In the genomic region with DNA sequence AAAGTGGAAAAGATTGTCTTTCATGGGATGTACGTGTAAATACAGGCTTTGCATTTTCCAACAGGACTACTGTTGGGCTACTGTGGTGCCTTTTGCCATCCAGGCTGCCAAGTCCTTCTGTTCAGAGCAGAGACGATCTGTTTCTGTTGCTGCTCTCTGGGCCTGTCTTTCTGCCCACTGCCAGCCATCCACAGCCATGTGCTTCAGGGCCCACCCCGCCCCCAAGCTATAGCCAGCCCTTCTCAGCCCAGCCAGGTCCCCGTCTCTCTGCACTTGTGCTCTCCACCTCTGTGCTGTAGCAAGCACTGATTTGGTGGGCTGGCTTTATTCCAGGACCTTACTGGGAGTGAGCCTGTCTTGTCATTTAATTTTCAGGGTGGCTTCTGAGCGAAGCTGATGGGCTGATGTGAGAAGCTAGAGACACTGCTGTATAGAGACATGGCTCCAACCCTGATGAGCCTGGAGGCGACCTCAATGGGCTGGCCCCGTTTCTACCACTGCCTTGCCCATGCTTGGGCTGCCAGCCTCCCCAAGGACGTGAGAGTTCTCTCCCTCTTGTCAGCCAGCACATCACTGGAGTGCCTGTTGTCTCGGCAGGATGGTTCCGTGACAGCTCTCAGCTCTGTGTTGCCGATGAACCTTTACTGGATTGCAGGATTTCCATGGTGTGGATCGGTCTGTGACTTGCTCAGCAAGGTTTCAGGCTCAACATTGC, we compare ENCODE assay signal across 17 cellular contexts.
DNase-seq lines count a peak whose midpoint lies in the region; ATAC-seq and TF ChIP-seq lines count a peak whose summit lies in the region.
"Had no signal": no experiment of that assay in that cellular context is flagged by ENCODE, and none has a peak within 500 bp of the region (broad histone marks: within the 10 kb centered on the region; RNA-seq: fewer than 3 reads in every experiment).

No MANE protein-coding gene starts in this region.

- peaks cover 8% of the 10 kb centered on the region for H3K4me1 ChIP-seq in BE2C
- peaks cover 0 to 9% of the 10 kb centered on the region in 2 experiments; a peak in 1 of 4 replicates for H3K4me1 ChIP-seq in SK-N-SH (ENCODE audit: control insufficient read depth in 1 of 2, insufficient read depth in 2 of 2, low read depth in 1 of 2, low read length in 1 of 2)
- H3K4me1 ChIP-seq in heart right ventricle: peaks cover 0 to 25% (median 10%) of the 10 kb centered on the region in 9 donors
- H3K4me1 ChIP-seq in sigmoid colon: no peaks in the 10 kb centered on the region

- H3K27me3 ChIP-seq in BE2C: no peaks in the 10 kb centered on the region
- H3K27me3 ChIP-seq in SK-N-SH (ENCODE audit: insufficient read depth): no peaks in the 10 kb centered on the region
- H3K27me3 ChIP-seq in heart right ventricle: no peaks in the 10 kb centered on the region
- H3K27me3 ChIP-seq in sigmoid colon: no peaks in the 10 kb centered on the region

- no peaks in the 10 kb centered on the region for H3K79me2 ChIP-seq in SK-N-SH (ENCODE audit: insufficient read depth)

- no peak overlapping the region for H2AFZ ChIP-seq in SK-N-SH (ENCODE audit: low read depth)

- peak in 1 of 2 experiments; percentile 18; a peak in 1 of 4 replicates for TF ChIP-seq EP300 in SK-N-SH (IDR thresholded peaks at IDR 0.05; ENCODE audit: borderline replicate concordance in 1 of 2, low read depth in 1 of 2, low read length in 1 of 2)
- no peak for TF ChIP-seq EP300 in sigmoid colon (IDR thresholded peaks at IDR 0.05)

- H3K9me2 ChIP-seq in SK-N-SH: no peaks in the 10 kb centered on the region

- intact Hi-C loops in heart right ventricle (cut with DNase I): no loop called here
- intact Hi-C loops in sigmoid colon (cut with DNase I): no loop called here

- H3K4me3 ChIP-seq in BE2C (ENCODE audit: low read depth, low read length) (no peak overlapping the region), SK-N-SH (ENCODE audit: low read depth in 2 of 2, low read length in 1 of 2) (no peak overlapping the region), heart right ventricle (no peak overlapping the region), sigmoid colon (no peak overlapping the region)
- H3K4me3 ChIP-seq: SJSA1 had no signal

- no peaks in the 10 kb centered on the region for H3F3A ChIP-seq in SK-N-SH (replicated peaks; ENCODE audit: insufficient read depth)

- CTCF ChIA-PET in SK-N-SH (lab: Yijun Ruan, JAX): interaction anchor here (1.0 to 1.6 kb wide), 7 partner anchors 9 to 118 kb away, joined by 3 to 5 read pairs (median 3); no protein-coding TSS in a partner anchor

- TF ChIP-seq CTCF in BE2C (IDR thresholded peaks at IDR 0.05; ENCODE audit: low read depth, low read length) (no peak), SK-N-SH (IDR thresholded peaks at IDR 0.05) (no peak), heart right ventricle (IDR thresholded peaks at IDR 0.05) (no peak), sigmoid colon (IDR thresholded peaks at IDR 0.05) (no peak)

- H3K36me3 ChIP-seq in BE2C: no peaks in the 10 kb centered on the region
- no peaks in the 10 kb centered on the region for H3K36me3 ChIP-seq in SK-N-SH (replicated peaks in 1 of 2; ENCODE audit: control insufficient read depth in 1 of 2, insufficient read depth in 2 of 2, low read length in 1 of 2)
- H3K36me3 ChIP-seq in heart right ventricle: no peaks in the 10 kb centered on the region
- H3K36me3 ChIP-seq in sigmoid colon: no peaks in the 10 kb centered on the region
- H3K36me3 ChIP-seq: SJSA1 had no signal

- H4K20me1 ChIP-seq in SK-N-SH (ENCODE audit: insufficient read depth): no peaks in the 10 kb centered on the region

- POLR2A ChIA-PET in SK-N-SH (lab: Yijun Ruan, JAX): no interaction called here

- TF ChIP-seq POLR2A in sigmoid colon (IDR thresholded peaks at IDR 0.05): no peak

- DNase-seq in BE2C (peak; percentile 85), SK-N-SH (peak; percentile 83), heart right ventricle (peak in 1 of 2 donors; percentile 31), sigmoid colon (peak; percentile 61), NOMO-1 treated with dmso at 0.1 percent for 144 hours (lab: John Stamatoyannopoulos, UW; ENCODE audit: unreplicated experiment) (no peak), NCI-H1048 (lab: John Stamatoyannopoulos, UW) (no peak), GM19240 (ENCODE audit: insufficient read length, low spot score) (no peak)
- DNase-seq: CD4-positive, alpha-beta memory T cell; DND-41; GF-D8; GOT3; MM.1S; NCI-H1105 treated with DMSO at 0.1 percent for 48 hours; NCI-H187 treated with DMSO at 0.1 percent for 48 hours; NCI-H510A treated with DMSO at 0.1 percent for 48 hours had no signal

- no peaks in the 10 kb centered on the region for H3K9me3 ChIP-seq in BE2C
- H3K9me3 ChIP-seq in SK-N-SH: no peaks in the 10 kb centered on the region
- H3K9me3 ChIP-seq in heart right ventricle: no peaks in the 10 kb centered on the region
- H3K9me3 ChIP-seq in sigmoid colon: no peaks in the 10 kb centered on the region
- H3K9me3 ChIP-seq: SJSA1 had no signal

- H3K27ac ChIP-seq in SK-N-SH (ENCODE audit: low read depth in 2 of 2, low read length in 1 of 2) (peak overlapping the region in 1 of 2 experiments; percentile 45; a peak in 2 of 4 replicates), heart right ventricle (peak overlapping the region in 1 of 10 donors; percentile 44), sigmoid colon (no peak overlapping the region)
- H3K27ac ChIP-seq: SJSA1 had no signal

- no peak overlapping the region for H3K4me2 ChIP-seq in SK-N-SH

- no peak overlapping the region for H3K9ac ChIP-seq in SK-N-SH

- peak in 7 of 8 donors; percentile 33 to 86 (median 75) for ATAC-seq in heart right ventricle
- ATAC-seq: HepG2 had no signal

- TF ChIP-seq RAD21 in SK-N-SH (IDR thresholded peaks at IDR 0.05; ENCODE audit: low read length): 0 out of 2 replicates have a peak, but pooled peaks have one; percentile 6

- WGBS in SK-N-SH (ENCODE audit: low lambda C conversion rate): 82% methylated on average over 12 of the region's 12 CpGs
- 70 to 72% methylated on average over 12 of the region's 12 CpGs for WGBS in heart right ventricle, 2 donors
- 88 to 93% methylated on average over 12 of the region's 12 CpGs for WGBS in sigmoid colon, 2 donors

TF ChIP-seq in SK-N-SH, 30 proteins besides CTCF, POLR2A, EP300 and RAD21:
- TF ChIP-seq CHD2 (IDR thresholded peaks at IDR 0.05; ENCODE audit: low read length, partially characterized antibody) (peak; percentile 50), TEAD4 (IDR thresholded peaks at IDR 0.05; ENCODE audit: borderline replicate concordance, insufficient read depth) (no peak), GATA2 (CRISPR knock-in tag; IDR thresholded peaks at IDR 0.05) (0 out of 2 replicates have a peak, but pooled peaks have one; percentile 34), FOXJ3 (CRISPR knock-in tag; IDR thresholded peaks at IDR 0.05) (peak; percentile 25; the same call in 1 of the 2 replicates), JUND (IDR thresholded peaks at IDR 0.05) (no peak), MXI1 (IDR thresholded peaks at IDR 0.05; ENCODE audit: low read depth, low read length) (peak; percentile 94)
- TF ChIP-seq, protein P1, sequence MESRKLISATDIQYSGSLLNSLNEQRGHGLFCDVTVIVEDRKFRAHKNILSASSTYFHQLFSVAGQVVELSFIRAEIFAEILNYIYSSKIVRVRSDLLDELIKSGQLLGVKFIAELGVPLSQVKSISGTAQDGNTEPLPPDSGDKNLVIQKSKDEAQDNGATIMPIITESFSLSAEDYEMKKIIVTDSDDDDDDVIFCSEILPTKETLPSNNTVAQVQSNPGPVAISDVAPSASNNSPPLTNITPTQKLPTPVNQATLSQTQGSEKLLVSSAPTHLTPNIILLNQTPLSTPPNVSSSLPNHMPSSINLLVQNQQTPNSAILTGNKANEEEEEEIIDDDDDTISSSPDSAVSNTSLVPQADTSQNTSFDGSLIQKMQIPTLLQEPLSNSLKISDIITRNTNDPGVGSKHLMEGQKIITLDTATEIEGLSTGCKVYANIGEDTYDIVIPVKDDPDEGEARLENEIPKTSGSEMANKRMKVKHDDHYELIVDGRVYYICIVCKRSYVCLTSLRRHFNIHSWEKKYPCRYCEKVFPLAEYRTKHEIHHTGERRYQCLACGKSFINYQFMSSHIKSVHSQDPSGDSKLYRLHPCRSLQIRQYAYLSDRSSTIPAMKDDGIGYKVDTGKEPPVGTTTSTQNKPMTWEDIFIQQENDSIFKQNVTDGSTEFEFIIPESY (IDR thresholded peaks at IDR 0.05; ENCODE audit: borderline replicate concordance, low read depth): no peak

Comparison
In these comparisons a context has a peak if more than half of its experiments do, and no peak if none do; other contexts are left out.
1. DNase-seq: peak in BE2C (single experiment), SK-N-SH (single experiment) and sigmoid colon (single experiment); none in NOMO-1 treated with dmso at 0.1 percent for 144 hours (single experiment), NCI-H1048 (single experiment) and GM19240 (single experiment).